8 cellular contexts compared by ENCODE assay signal in the genomic region with DNA sequence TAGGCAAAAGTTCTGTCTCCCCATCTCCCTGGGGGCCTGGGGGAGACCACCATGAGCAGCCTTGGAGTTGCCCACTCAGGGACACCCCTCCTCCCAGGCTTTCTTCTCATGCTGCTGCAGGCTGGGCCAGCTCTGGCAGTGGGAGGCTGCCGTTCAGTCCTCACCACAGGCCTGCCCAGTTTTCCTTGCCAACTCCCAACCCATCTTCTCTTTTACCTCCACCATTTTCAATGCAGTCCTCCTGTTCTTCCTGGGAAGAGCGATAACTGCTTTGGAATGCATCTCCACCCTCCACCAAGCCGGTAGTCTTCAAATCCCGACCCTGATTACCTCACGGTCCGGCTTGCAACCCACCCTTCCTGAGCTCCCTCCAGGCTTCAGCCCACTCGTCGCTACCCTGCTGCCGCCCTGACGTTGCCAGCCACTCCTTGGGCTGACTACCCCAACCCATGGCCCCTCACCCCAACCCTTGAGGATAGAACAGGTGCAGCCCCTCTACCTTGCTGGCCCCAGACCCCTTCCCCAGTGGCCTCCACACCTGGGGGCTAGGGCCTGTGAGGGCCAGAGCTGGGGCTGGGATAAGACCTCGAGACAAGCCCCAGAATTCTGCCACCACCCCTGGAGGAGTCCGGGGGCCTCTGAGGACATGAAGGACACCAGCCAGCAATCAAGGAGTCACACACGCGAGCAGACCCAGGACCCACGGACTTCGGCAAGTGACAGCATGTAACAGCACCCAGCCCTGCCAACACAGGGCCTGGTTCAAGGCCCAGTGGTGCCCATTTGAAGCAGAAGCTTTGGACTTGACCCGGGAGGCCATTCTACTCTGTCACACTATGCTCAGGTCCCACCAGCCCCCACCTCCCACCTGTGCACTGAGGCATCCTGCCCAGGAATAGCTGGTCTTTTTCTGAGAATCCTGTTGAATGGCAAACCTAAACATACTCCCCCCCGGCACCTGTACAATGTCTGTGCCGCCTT. TPM values are rescaled to one million over a fixed set of nuclear protein-coding genes. Genes with fewer than 3 reads are reported as not detected.
DNase-seq lines count a peak whose midpoint lies in the region; ATAC-seq, FAIRE-seq and TF ChIP-seq lines count a peak whose summit lies in the region.

No MANE protein-coding gene starts in this region.

- no peaks in the 10 kb centered on the region for H3K9me3 Mint-ChIP-seq in activated T-helper 2 cell treated with anti-CD3 and anti-CD28 coated beads, Interferon-gamma antibody, Interleukin-2, Interleukin-4, amounts not matched to agents 10 μg/mL and 5 μg/mL and 100 μg/mL, durations not matched to agents 14 hours and 24 hours and 36 hours
- no peaks in the 10 kb centered on the region for H3K9me3 Mint-ChIP-seq in stimulated activated memory B cell treated with anti-CD40 and anti-IgM and Interleukin-4, amounts not matched to agents 10 μg/mL and 1 μg/mL and 100 μg/mL, for 72 hours

- no peak for TF ChIP-seq CTCF in heart left ventricle (IDR thresholded peaks at IDR 0.05)

- H3K27me3 ChIP-seq in heart left ventricle = no peaks in the 10 kb centered on the region

- no peaks in the 10 kb centered on the region for H3K27me3 Mint-ChIP-seq in activated T-helper 2 cell treated with anti-CD3 and anti-CD28 coated beads, Interferon-gamma antibody, Interleukin-2, Interleukin-4, amounts not matched to agents 10 μg/mL and 5 μg/mL and 100 μg/mL, durations not matched to agents 14 hours and 24 hours and 36 hours (ENCODE audit: low read depth)
- H3K27me3 Mint-ChIP-seq in stimulated activated memory B cell treated with anti-CD40 and anti-IgM and Interleukin-4, amounts not matched to agents 10 μg/mL and 1 μg/mL and 100 μg/mL, for 72 hours = no peaks in the 10 kb centered on the region

- intact Hi-C loops in activated T-helper 2 cell treated with anti-CD3 and anti-CD28 coated beads, Interferon-gamma antibody, Interleukin-2, Interleukin-4, amounts not matched to agents 10 μg/mL and 5 μg/mL and 100 μg/mL, durations not matched to agents 14 hours and 24 hours and 36 hours (cut with micrococcal nuclease) = no loop called here
- intact Hi-C loops in heart left ventricle (cut with DNase I) = no loop called here

- H3K27ac ChIP-seq in heart left ventricle = peak overlapping the region; percentile 47 to 82 (median 70)

- H3K4me1 ChIP-seq in heart left ventricle = peaks cover 26 to 100% (median 89%) of the 10 kb centered on the region in 12 donors

- peaks cover 92% of the 10 kb centered on the region for H3K36me3 Mint-ChIP-seq in activated T-helper 2 cell treated with anti-CD3 and anti-CD28 coated beads, Interferon-gamma antibody, Interleukin-2, Interleukin-4, amounts not matched to agents 10 μg/mL and 5 μg/mL and 100 μg/mL, durations not matched to agents 14 hours and 24 hours and 36 hours (ENCODE audit: low read depth)
- peaks cover 69% of the 10 kb centered on the region for H3K36me3 Mint-ChIP-seq in stimulated activated memory B cell treated with anti-CD40 and anti-IgM and Interleukin-4, amounts not matched to agents 10 μg/mL and 1 μg/mL and 100 μg/mL, for 72 hours

- peak overlapping the region; percentile 41 for H3K4me3 Mint-ChIP-seq in activated T-helper 2 cell treated with anti-CD3 and anti-CD28 coated beads, Interferon-gamma antibody, Interleukin-2, Interleukin-4, amounts not matched to agents 10 μg/mL and 5 μg/mL and 100 μg/mL, durations not matched to agents 14 hours and 24 hours and 36 hours (ENCODE audit: low read depth)
- H3K4me3 Mint-ChIP-seq in stimulated activated memory B cell treated with anti-CD40 and anti-IgM and Interleukin-4, amounts not matched to agents 10 μg/mL and 1 μg/mL and 100 μg/mL, for 72 hours = no peak overlapping the region

- no peak for TF ChIP-seq POLR2A in heart left ventricle (IDR thresholded peaks at IDR 0.05)
- TF ChIP-seq POLR2A in GM12892 (IDR thresholded peaks at IDR 0.05; ENCODE audit: low read depth, low read length) = no peak

- DNase-seq in HCEC 1CT (peak; percentile 11), heart left ventricle (no peak), GM12892 (ENCODE audit: insufficient read length) (no peak), SKM-1 treated with dmso at 0.1 percent for 144 hours (lab: John Stamatoyannopoulos, UW; ENCODE audit: unreplicated experiment) (no peak), NCI-H446 treated with DMSO at 0.1 percent for 48 hours (lab: John Stamatoyannopoulos, UW) (no peak)
- DNase-seq in activated T-helper 2 cell treated with anti-CD3 and anti-CD28 coated beads, Interferon-gamma antibody, Interleukin-2, Interleukin-4, amounts not matched to agents 10 μg/mL and 5 μg/mL and 100 μg/mL, durations not matched to agents 14 hours and 24 hours and 36 hours (ENCODE audit: low spot score) = no peak

- H3K9me3 ChIP-seq in heart left ventricle = no peaks in the 10 kb centered on the region

- H3K4me3 ChIP-seq in heart left ventricle = peak overlapping the region in 3 of 12 donors; percentile 1 to 5 (median 5)

- peaks cover 0 to 73% (median 40%) of the 10 kb centered on the region in 9 donors for H3K36me3 ChIP-seq in heart left ventricle

- peaks cover 96% of the 10 kb centered on the region for H3K4me1 Mint-ChIP-seq in activated T-helper 2 cell treated with anti-CD3 and anti-CD28 coated beads, Interferon-gamma antibody, Interleukin-2, Interleukin-4, amounts not matched to agents 10 μg/mL and 5 μg/mL and 100 μg/mL, durations not matched to agents 14 hours and 24 hours and 36 hours (ENCODE audit: low read depth)
- H3K4me1 Mint-ChIP-seq in stimulated activated memory B cell treated with anti-CD40 and anti-IgM and Interleukin-4, amounts not matched to agents 10 μg/mL and 1 μg/mL and 100 μg/mL, for 72 hours = peaks cover 95% of the 10 kb centered on the region

- ATAC-seq in heart left ventricle = peak in 3 of 4 donors; percentile 6 to 35 (median 23)
- ATAC-seq in stimulated activated memory B cell treated with anti-CD40 and anti-IgM and Interleukin-4, amounts not matched to agents 10 μg/mL and 1 μg/mL and 100 μg/mL, for 72 hours = no peak
- no peak for ATAC-seq in GM21526 (IDR thresholded peaks at IDR 0.05; ENCODE audit: low FRiP score, unreplicated experiment)

- 50 to 62% (median 52%) methylated on average over 19 of the region's 19 CpGs for WGBS in heart left ventricle, 4 donors

- H3K27ac Mint-ChIP-seq in activated T-helper 2 cell treated with anti-CD3 and anti-CD28 coated beads, Interferon-gamma antibody, Interleukin-2, Interleukin-4, amounts not matched to agents 10 μg/mL and 5 μg/mL and 100 μg/mL, durations not matched to agents 14 hours and 24 hours and 36 hours = peak overlapping the region; percentile 83
- H3K27ac Mint-ChIP-seq in stimulated activated memory B cell treated with anti-CD40 and anti-IgM and Interleukin-4, amounts not matched to agents 10 μg/mL and 1 μg/mL and 100 μg/mL, for 72 hours = peak overlapping the region; percentile 64

- no peak for FAIRE-seq in GM12892 (lab: Jason Lieb, UNC)

RNA-seq across cellular contexts. Expression of a gene that starts 9.2 kb away (rescaled TPM):
- 387 and 398 TPM in 2 replicates for total RNA-seq in activated T-helper 2 cell treated with anti-CD3 and anti-CD28 coated beads, Interferon-gamma antibody, Interleukin-2, Interleukin-4, amounts not matched to agents 10 μg/mL and 5 μg/mL and 100 μg/mL, durations not matched to agents 14 hours and 24 hours and 36 hours
- 100 to 1,000 TPM; 113 to 299 (median 185) TPM for total RNA-seq in heart left ventricle
- polyA plus RNA-seq in heart left ventricle = 100 to 1,000 TPM in 1 of 2 donors, 10 to 100 TPM in 1; 76.1 to 279 TPM
- 137 TPM for polyA plus RNA-seq in GM12892 (2012; ENCODE audit: missing spikeins)

Comparison
In these comparisons a context has a peak if more than half of its experiments do, and no peak if none do; other contexts are left out.
1. ATAC-seq: peak in heart left ventricle (3 of 4); none in stimulated activated memory B cell treated with anti-CD40 and anti-IgM and Interleukin-4, amounts not matched to agents 10 μg/mL and 1 μg/mL and 100 μg/mL, for 72 hours (single experiment) and GM21526 (single experiment).